ENCODE assay signal across 8 cellular contexts in genomic region chr2:152407204-152407721, GRCh38.
DNase-seq lines count a peak whose midpoint lies in the region; ATAC-seq and TF ChIP-seq lines count a peak whose summit lies in the region.

No MANE protein-coding gene starts in this region.

- peak; percentile 12; the same call in 1 of the 2 replicates for TF ChIP-seq CTCF in Panc1 (IDR thresholded peaks at IDR 0.05)
- TF ChIP-seq CTCF in mesothelial cell of epicardium (IDR thresholded peaks at IDR 0.05; ENCODE audit: unreplicated experiment), result no peak

- H3K36me3 ChIP-seq in Panc1 (ENCODE audit: control insufficient read depth, insufficient read depth, low read length), result no peaks in the 10 kb centered on the region

- H3K27me3 ChIP-seq in Panc1 (ENCODE audit: control insufficient read depth, insufficient read depth, low read length), result no peaks in the 10 kb centered on the region

- H3K9me3 ChIP-seq in Panc1 (ENCODE audit: control insufficient read depth, insufficient read depth, low read depth, low read length), result no peaks in the 10 kb centered on the region

- in situ Hi-C loops in Panc1 (cut with HindIII; ENCODE audit: low pct_unique_long_range_greater_than_20kb, low sequenced_read_pairs), result no loop called here

- ATAC-seq in HG02763 (IDR thresholded peaks at IDR 0.05; ENCODE audit: unreplicated experiment), result peak; percentile 89
- ATAC-seq in Panc1, result peak; percentile 78
- ATAC-seq in effector memory CD8-positive, alpha-beta T cell (replicated peaks), result peak; percentile 24

- POLR2A ChIA-PET in Panc1 (lab: Charles Lee), result no interaction called here

- BruUV-seq in Panc1 (replicated peaks; lab: Mats Ljungman, UMichigan), result no TSS peak

- H3K27me3 Mint-ChIP-seq in effector memory CD8-positive, alpha-beta T cell, result peaks cover 35 to 46% of the 10 kb centered on the region in 2 donors
- no peaks in the 10 kb centered on the region for H3K27me3 Mint-ChIP-seq in mesothelial cell of epicardium (ENCODE audit: low read depth)

- H3K27ac ChIP-seq in Panc1 (ENCODE audit: low read length), result peak overlapping the region; percentile 94

- peak overlapping the region; percentile 26 to 53 for H3K4me3 ChIP-seq in Panc1 (ENCODE audit: low read depth in 2 of 2, low read length in 2 of 2)

- peak; percentile 14 for DNase-seq in activated naive CD4-positive, alpha-beta T cell treated with Interleukin-2 at 50 U/mL for 16 hours
- no peak for DNase-seq in activated naive CD4-positive, alpha-beta T cell (lab: John Stamatoyannopoulos, UW)
- no peak for DNase-seq in Panc1 (ENCODE audit: low read depth, low spot score)
- DNase-seq in effector memory CD8-positive, alpha-beta T cell, result no peak
- peak in 1 of 2 experiments; percentile 55 for DNase-seq in mesothelial cell of epicardium (ENCODE audit: low spot score in 2 of 2, unreplicated experiment in 2 of 2)
- no peak for DNase-seq in activated effector memory CD4-positive, alpha-beta T cell treated with anti-CD3 and anti-CD28 coated beads, Interleukin-2, amount 50 U/mL, for 16 hours
- DNase-seq in MV-4-11 (lab: John Stamatoyannopoulos, UW), result no peak

- H3K4me1 ChIP-seq in Panc1 (ENCODE audit: control insufficient read depth, insufficient read depth, low read length), result peaks cover 74% of the 10 kb centered on the region

- H3K9me3 Mint-ChIP-seq in effector memory CD8-positive, alpha-beta T cell, result no peaks in the 10 kb centered on the region
- no peaks in the 10 kb centered on the region for H3K9me3 Mint-ChIP-seq in mesothelial cell of epicardium

- H3K4me1 Mint-ChIP-seq in effector memory CD8-positive, alpha-beta T cell (ENCODE audit: low read depth in 2 of 2), result peaks cover 0 to 3% of the 10 kb centered on the region in 2 donors
- H3K4me1 Mint-ChIP-seq in mesothelial cell of epicardium, result peaks cover 67% of the 10 kb centered on the region

- intact Hi-C loops in Panc1 (cut with micrococcal nuclease; ENCODE audit: unreplicated experiment), result no loop called here

- no peaks in the 10 kb centered on the region for H3K36me3 Mint-ChIP-seq in effector memory CD8-positive, alpha-beta T cell (ENCODE audit: insufficient read depth)
- H3K36me3 Mint-ChIP-seq in mesothelial cell of epicardium, result no peaks in the 10 kb centered on the region

- no peak overlapping the region for H3K4me3 Mint-ChIP-seq in effector memory CD8-positive, alpha-beta T cell
- H3K4me3 Mint-ChIP-seq in mesothelial cell of epicardium, result peak overlapping the region; percentile 22

- H3K27ac Mint-ChIP-seq in effector memory CD8-positive, alpha-beta T cell, result peak overlapping the region in 1 of 2 donors; percentile 61
- peak overlapping the region; percentile 82 for H3K27ac Mint-ChIP-seq in mesothelial cell of epicardium

- CTCF ChIA-PET in Panc1 (lab: Charles Lee), result interaction anchor here (0.6 kb wide), 1 partner anchor 263 kb away, joined by 4 read pairs; no protein-coding TSS in a partner anchor

Comparison
In these comparisons a context has a peak if more than half of its experiments do, and no peak if none do; other contexts are left out.
1. ATAC-seq: peak in every context shown above with its lines; median percentile 89 in HG02763; 78 in Panc1; 24 in effector memory CD8-positive, alpha-beta T cell.